12 cellular contexts compared by ENCODE assay signal in the genomic region with DNA sequence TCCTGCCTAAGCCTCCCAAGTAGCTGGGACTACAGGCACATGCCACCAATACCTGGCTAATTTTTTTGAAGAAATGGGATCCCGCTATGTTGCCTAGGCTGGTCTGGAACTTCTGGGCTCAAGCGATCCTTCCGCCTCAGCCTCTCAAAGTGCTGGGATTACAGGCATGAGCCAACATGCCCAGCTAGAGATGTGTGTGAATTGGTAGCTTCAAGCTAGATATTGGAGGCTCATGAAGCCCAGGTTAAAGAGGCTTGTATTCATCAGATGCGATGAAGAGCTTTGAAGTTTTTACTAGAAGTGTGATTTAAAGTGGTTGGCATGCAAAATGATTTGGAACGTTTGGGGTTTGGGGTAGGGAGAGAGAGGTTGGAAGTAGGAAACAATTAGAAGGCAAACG. TPM values are rescaled to one million over a fixed set of nuclear protein-coding genes. Genes with fewer than 3 reads are reported as not detected.
DNase-seq lines count a peak whose midpoint lies in the region; ATAC-seq and TF ChIP-seq lines count a peak whose summit lies in the region.
"Had no signal": no experiment of that assay in that cellular context is flagged by ENCODE, and none has a peak within 500 bp of the region (broad histone marks: within the 10 kb centered on the region; RNA-seq: fewer than 3 reads in every experiment).

No MANE protein-coding gene starts in this region.

- POLR2A ChIA-PET in activated B cell treated with CpG ODN at 0.5 μM for 24 hours (lab: Charles Lee): interaction anchor here (0.6 to 0.7 kb wide), 2 partner anchors 16 to 125 kb away, joined by 5 to 6 read pairs; no protein-coding TSS in a partner anchor
- POLR2A ChIA-PET in Caco-2 (lab: Charles Lee): no interaction called here

- intact Hi-C loops in activated B cell treated with CpG ODN at 0.5 μM for 24 hours (cut with micrococcal nuclease): loop anchor here (2.0 kb wide), 1 partner anchor 14 kb away; no protein-coding TSS in a partner anchor
- intact Hi-C loops in Caco-2 (cut with micrococcal nuclease; ENCODE audit: unreplicated experiment): no loop called here

- no peak for DNase-seq in activated naive CD4-positive, alpha-beta T cell treated with Interleukin-2 at 50 U/mL for 16 hours
- no peak for DNase-seq in activated B cell treated with CpG ODN at 0.5 μM for 24 hours
- peak; percentile 73 to 89 for DNase-seq in foreskin keratinocyte
- DNase-seq in NCI-H524 (lab: John Stamatoyannopoulos, UW): no peak
- DNase-seq in type B pancreatic cell (ENCODE audit: extremely low spot score, unreplicated experiment): no peak
- DNase-seq in NCI-H1048 (lab: John Stamatoyannopoulos, UW): no peak
- DNase-seq in Caco-2: no peak
- DNase-seq: activated gamma-delta T cell treated with Interleukin-2 at 50 U/mL for 16 hours, left lung, NCI-H187 treated with DMSO at 0.1 percent for 48 hours, ovary had no signal

- peak overlapping the region; percentile 91 for H3K27ac Mint-ChIP-seq in activated naive CD4-positive, alpha-beta T cell treated with anti-CD3 and anti-CD28 coated beads, Interleukin-2, amount 50 U/mL, for 24 hours
- H3K27ac Mint-ChIP-seq in activated B cell treated with CpG ODN at 0.5 μM for 24 hours: peak overlapping the region; percentile 32
- H3K27ac Mint-ChIP-seq in type B pancreatic cell: no peak overlapping the region
- no peak overlapping the region for H3K27ac Mint-ChIP-seq in Caco-2 (ENCODE audit: unreplicated experiment)

- H3K36me3 ChIP-seq in Caco-2 (ENCODE audit: control insufficient read depth, insufficient read depth, low read length): no peaks in the 10 kb centered on the region
- H3K36me3 ChIP-seq: left lung, ovary had no signal

- H3K4me3 Mint-ChIP-seq in activated naive CD4-positive, alpha-beta T cell treated with anti-CD3 and anti-CD28 coated beads, Interleukin-2, amount 50 U/mL, for 24 hours: peak overlapping the region; percentile 37
- H3K4me3 Mint-ChIP-seq in activated B cell treated with CpG ODN at 0.5 μM for 24 hours (no peak overlapping the region), type B pancreatic cell (no peak overlapping the region), Caco-2 (ENCODE audit: unreplicated experiment) (no peak overlapping the region)

- peak overlapping the region; percentile 69 for H3K27ac ChIP-seq in foreskin keratinocyte
- H3K27ac ChIP-seq: ovary had no signal

- peaks cover 84% of the 10 kb centered on the region for H3K4me1 Mint-ChIP-seq in activated naive CD4-positive, alpha-beta T cell treated with anti-CD3 and anti-CD28 coated beads, Interleukin-2, amount 50 U/mL, for 24 hours
- peaks cover 52% of the 10 kb centered on the region for H3K4me1 Mint-ChIP-seq in activated B cell treated with CpG ODN at 0.5 μM for 24 hours
- H3K4me1 Mint-ChIP-seq in type B pancreatic cell (ENCODE audit: unreplicated experiment): peaks cover 57% of the 10 kb centered on the region
- peaks cover 28% of the 10 kb centered on the region for H3K4me1 Mint-ChIP-seq in Caco-2 (ENCODE audit: low read depth, unreplicated experiment)

- TF ChIP-seq CTCF in activated B cell treated with CpG ODN at 0.5 μM for 24 hours (IDR thresholded peaks at IDR 0.05) (no peak), foreskin keratinocyte (conservative IDR thresholded peaks at IDR 0.05) (no peak), type B pancreatic cell (conservative IDR thresholded peaks at IDR 0.05) (no peak), Caco-2 (IDR thresholded peaks at IDR 0.05; ENCODE audit: insufficient read depth in 1 of 2, low read depth in 1 of 2, low read length in 1 of 2, severe bottlenecking in 1 of 2, unreplicated experiment in 1 of 2) (no peak)

- BruUV-seq in Caco-2 (replicated peaks; lab: Mats Ljungman, UMichigan): no TSS peak

- no peak overlapping the region for H3K4me3 ChIP-seq in Caco-2 (ENCODE audit: low read depth, low read length)
- H3K4me3 ChIP-seq: left lung, ovary had no signal

- no peaks in the 10 kb centered on the region for H3K9me3 ChIP-seq in Caco-2
- H3K9me3 ChIP-seq: left lung, ovary had no signal

- no peaks in the 10 kb centered on the region for H3K36me3 Mint-ChIP-seq in activated naive CD4-positive, alpha-beta T cell treated with anti-CD3 and anti-CD28 coated beads, Interleukin-2, amount 50 U/mL, for 24 hours
- H3K36me3 Mint-ChIP-seq in activated B cell treated with CpG ODN at 0.5 μM for 24 hours (ENCODE audit: low read depth) (no peaks in the 10 kb centered on the region), type B pancreatic cell (peaks cover 8% of the 10 kb centered on the region), Caco-2 (ENCODE audit: insufficient read depth, unreplicated experiment) (no peaks in the 10 kb centered on the region)

- no peaks in the 10 kb centered on the region for H3K27me3 ChIP-seq in foreskin keratinocyte
- no peaks in the 10 kb centered on the region for H3K27me3 ChIP-seq in Caco-2 (replicated peaks; ENCODE audit: control insufficient read depth, insufficient read depth, low read length)
- H3K27me3 ChIP-seq: left lung, ovary had no signal

- ATAC-seq in activated B cell treated with CpG ODN at 0.5 μM for 24 hours (ENCODE audit: low read depth) (no peak), foreskin keratinocyte (peak; percentile 47)
- ATAC-seq: left lung had no signal

- no peaks in the 10 kb centered on the region for H3K27me3 Mint-ChIP-seq in activated naive CD4-positive, alpha-beta T cell treated with anti-CD3 and anti-CD28 coated beads, Interleukin-2, amount 50 U/mL, for 24 hours
- H3K27me3 Mint-ChIP-seq in activated B cell treated with CpG ODN at 0.5 μM for 24 hours (no peaks in the 10 kb centered on the region), type B pancreatic cell (no peaks in the 10 kb centered on the region), Caco-2 (ENCODE audit: insufficient read depth, unreplicated experiment) (no peaks in the 10 kb centered on the region)

- CTCF ChIA-PET in activated B cell treated with CpG ODN at 0.5 μM for 24 hours (lab: Charles Lee): interaction anchor here (1.2 kb wide), 1 partner anchor 31 kb away, joined by 3 read pairs; no protein-coding TSS in a partner anchor
- CTCF ChIA-PET in Caco-2 (lab: Charles Lee): interaction anchor here (1.3 kb wide), 1 partner anchor 13 kb away, joined by 3 read pairs; no protein-coding TSS in a partner anchor

- no peaks in the 10 kb centered on the region for H3K9me3 Mint-ChIP-seq in activated naive CD4-positive, alpha-beta T cell treated with anti-CD3 and anti-CD28 coated beads, Interleukin-2, amount 50 U/mL, for 24 hours
- no peaks in the 10 kb centered on the region for H3K9me3 Mint-ChIP-seq in activated B cell treated with CpG ODN at 0.5 μM for 24 hours
- peaks cover 4% of the 10 kb centered on the region for H3K9me3 Mint-ChIP-seq in type B pancreatic cell
- H3K9me3 Mint-ChIP-seq in Caco-2 (ENCODE audit: unreplicated experiment): no peaks in the 10 kb centered on the region

- H3K4me1 ChIP-seq in foreskin keratinocyte (peaks cover 64% of the 10 kb centered on the region), Caco-2 (peaks cover 35% of the 10 kb centered on the region)

RNA-seq across cellular contexts. Expression of a gene that starts 19.6 kb away (rescaled TPM):
- total RNA-seq in activated B cell treated with CpG ODN at 0.5 μM for 24 hours (30.3 and 32.3 TPM in 2 replicates), foreskin keratinocyte (143 and 152 TPM in 2 replicates), type B pancreatic cell (ENCODE audit: low replicate concordance) (40.3 and 45.6 TPM in 2 replicates), Caco-2 (2022) (53.2 and 56.5 TPM in 2 replicates)
- polyA plus RNA-seq in foreskin keratinocyte: 43.3 and 47.4 TPM in 2 replicates

RNA-seq across cellular contexts. Expression of a gene that starts 42.1 kb away (rescaled TPM):
- 27.2 and 29.5 TPM in 2 replicates for total RNA-seq in activated B cell treated with CpG ODN at 0.5 μM for 24 hours
- total RNA-seq in foreskin keratinocyte: 72.1 and 94.8 TPM in 2 replicates
- polyA plus RNA-seq in foreskin keratinocyte: 75.0 and 89.1 TPM in 2 replicates
- total RNA-seq in type B pancreatic cell (ENCODE audit: low replicate concordance): 97.2 and 128 TPM in 2 replicates
- 81.8 and 102 TPM in 2 replicates for total RNA-seq in Caco-2 (2022)

Comparison
In these comparisons a context has a peak if more than half of its experiments do, and no peak if none do; other contexts are left out.
1. H3K27ac Mint-ChIP-seq: peak in activated naive CD4-positive, alpha-beta T cell treated with anti-CD3 and anti-CD28 coated beads, Interleukin-2, amount 50 U/mL, for 24 hours (single experiment) and activated B cell treated with CpG ODN at 0.5 μM for 24 hours (single experiment); none in type B pancreatic cell (single experiment) and Caco-2 (single experiment).
2. DNase-seq: peak in foreskin keratinocyte (2 of 2); none in activated naive CD4-positive, alpha-beta T cell treated with Interleukin-2 at 50 U/mL for 16 hours (single experiment), activated B cell treated with CpG ODN at 0.5 μM for 24 hours (single experiment), NCI-H524 (0 of 2), type B pancreatic cell (single experiment), NCI-H1048 (single experiment) and Caco-2 (0 of 2).